1 cellular context compared by ENCODE assay signal in the genomic region with DNA sequence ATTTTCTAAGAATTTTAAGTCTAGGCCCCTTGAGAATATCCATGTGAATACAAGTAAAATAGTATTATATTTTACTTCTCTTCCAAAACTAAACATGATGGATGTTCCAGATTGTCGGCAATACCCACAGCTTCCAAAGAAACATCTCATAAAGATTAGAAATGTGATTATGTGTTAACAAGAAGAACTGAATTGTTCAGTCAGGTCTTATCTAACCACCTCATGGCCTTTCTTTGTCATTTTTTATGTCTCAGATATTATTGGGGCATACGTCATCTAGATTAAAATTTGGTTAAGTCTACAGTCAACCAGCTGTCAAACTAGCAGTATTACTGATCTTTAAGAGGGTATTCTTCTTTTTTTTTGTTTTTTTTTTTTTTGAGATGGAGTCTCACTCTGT.
TF ChIP-seq lines count a peak whose summit lies in the region.

No MANE protein-coding gene starts in this region.

TF ChIP-seq in HEK293, 187 proteins besides CTCF, POLR2A, EP300 and RAD21 (continued from another document and continues in another):
- TF ChIP-seq, protein P1, sequence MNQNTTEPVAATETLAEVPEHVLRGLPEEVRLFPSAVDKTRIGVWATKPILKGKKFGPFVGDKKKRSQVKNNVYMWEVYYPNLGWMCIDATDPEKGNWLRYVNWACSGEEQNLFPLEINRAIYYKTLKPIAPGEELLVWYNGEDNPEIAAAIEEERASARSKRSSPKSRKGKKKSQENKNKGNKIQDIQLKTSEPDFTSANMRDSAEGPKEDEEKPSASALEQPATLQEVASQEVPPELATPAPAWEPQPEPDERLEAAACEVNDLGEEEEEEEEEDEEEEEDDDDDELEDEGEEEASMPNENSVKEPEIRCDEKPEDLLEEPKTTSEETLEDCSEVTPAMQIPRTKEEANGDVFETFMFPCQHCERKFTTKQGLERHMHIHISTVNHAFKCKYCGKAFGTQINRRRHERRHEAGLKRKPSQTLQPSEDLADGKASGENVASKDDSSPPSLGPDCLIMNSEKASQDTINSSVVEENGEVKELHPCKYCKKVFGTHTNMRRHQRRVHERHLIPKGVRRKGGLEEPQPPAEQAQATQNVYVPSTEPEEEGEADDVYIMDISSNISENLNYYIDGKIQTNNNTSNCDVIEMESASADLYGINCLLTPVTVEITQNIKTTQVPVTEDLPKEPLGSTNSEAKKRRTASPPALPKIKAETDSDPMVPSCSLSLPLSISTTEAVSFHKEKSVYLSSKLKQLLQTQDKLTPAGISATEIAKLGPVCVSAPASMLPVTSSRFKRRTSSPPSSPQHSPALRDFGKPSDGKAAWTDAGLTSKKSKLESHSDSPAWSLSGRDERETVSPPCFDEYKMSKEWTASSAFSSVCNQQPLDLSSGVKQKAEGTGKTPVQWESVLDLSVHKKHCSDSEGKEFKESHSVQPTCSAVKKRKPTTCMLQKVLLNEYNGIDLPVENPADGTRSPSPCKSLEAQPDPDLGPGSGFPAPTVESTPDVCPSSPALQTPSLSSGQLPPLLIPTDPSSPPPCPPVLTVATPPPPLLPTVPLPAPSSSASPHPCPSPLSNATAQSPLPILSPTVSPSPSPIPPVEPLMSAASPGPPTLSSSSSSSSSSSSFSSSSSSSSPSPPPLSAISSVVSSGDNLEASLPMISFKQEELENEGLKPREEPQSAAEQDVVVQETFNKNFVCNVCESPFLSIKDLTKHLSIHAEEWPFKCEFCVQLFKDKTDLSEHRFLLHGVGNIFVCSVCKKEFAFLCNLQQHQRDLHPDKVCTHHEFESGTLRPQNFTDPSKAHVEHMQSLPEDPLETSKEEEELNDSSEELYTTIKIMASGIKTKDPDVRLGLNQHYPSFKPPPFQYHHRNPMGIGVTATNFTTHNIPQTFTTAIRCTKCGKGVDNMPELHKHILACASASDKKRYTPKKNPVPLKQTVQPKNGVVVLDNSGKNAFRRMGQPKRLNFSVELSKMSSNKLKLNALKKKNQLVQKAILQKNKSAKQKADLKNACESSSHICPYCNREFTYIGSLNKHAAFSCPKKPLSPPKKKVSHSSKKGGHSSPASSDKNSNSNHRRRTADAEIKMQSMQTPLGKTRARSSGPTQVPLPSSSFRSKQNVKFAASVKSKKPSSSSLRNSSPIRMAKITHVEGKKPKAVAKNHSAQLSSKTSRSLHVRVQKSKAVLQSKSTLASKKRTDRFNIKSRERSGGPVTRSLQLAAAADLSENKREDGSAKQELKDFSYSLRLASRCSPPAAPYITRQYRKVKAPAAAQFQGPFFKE (tag by site-specific recombination; IDR thresholded peaks at IDR 0.05; ENCODE audit: borderline replicate concordance): no peak
- TF ChIP-seq ZFP69B (tag by site-specific recombination; IDR thresholded peaks at IDR 0.05): no peak
- no peak for TF ChIP-seq ZNF274 (IDR thresholded peaks at IDR 0.05; ENCODE audit: low read length)
- no peak for TF ChIP-seq ZNF274 (tag by site-specific recombination; IDR thresholded peaks at IDR 0.05; ENCODE audit: borderline replicate concordance)
- TF ChIP-seq, protein P2, sequence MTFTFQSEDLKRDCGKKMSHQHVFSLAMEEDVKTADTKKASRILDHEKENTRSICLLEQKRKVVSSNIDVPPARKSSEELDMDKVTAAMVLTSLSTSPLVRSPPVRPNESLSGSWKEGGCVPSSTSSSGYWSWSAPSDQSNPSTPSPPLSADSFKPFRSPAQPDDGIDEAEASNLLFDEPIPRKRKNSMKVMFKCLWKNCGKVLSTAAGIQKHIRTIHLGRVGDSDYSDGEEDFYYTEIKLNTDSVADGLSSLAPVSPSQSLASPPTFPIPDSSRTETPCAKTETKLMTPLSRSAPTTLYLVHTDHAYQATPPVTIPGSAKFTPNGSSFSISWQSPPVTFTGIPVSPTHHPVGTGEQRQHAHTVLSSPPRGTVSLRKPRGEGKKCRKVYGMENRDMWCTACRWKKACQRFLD (tag by site-specific recombination; IDR thresholded peaks at IDR 0.05): no peak
- no peak for TF ChIP-seq ZNF112 (tag by site-specific recombination; IDR thresholded peaks at IDR 0.05)
- TF ChIP-seq ZNF658 (tag by site-specific recombination; IDR thresholded peaks at IDR 0.05): no peak
- TF ChIP-seq, protein P3, sequence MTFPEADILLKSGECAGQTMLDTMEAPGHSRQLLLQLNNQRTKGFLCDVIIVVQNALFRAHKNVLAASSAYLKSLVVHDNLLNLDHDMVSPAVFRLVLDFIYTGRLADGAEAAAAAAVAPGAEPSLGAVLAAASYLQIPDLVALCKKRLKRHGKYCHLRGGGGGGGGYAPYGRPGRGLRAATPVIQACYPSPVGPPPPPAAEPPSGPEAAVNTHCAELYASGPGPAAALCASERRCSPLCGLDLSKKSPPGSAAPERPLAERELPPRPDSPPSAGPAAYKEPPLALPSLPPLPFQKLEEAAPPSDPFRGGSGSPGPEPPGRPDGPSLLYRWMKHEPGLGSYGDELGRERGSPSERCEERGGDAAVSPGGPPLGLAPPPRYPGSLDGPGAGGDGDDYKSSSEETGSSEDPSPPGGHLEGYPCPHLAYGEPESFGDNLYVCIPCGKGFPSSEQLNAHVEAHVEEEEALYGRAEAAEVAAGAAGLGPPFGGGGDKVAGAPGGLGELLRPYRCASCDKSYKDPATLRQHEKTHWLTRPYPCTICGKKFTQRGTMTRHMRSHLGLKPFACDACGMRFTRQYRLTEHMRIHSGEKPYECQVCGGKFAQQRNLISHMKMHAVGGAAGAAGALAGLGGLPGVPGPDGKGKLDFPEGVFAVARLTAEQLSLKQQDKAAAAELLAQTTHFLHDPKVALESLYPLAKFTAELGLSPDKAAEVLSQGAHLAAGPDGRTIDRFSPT (tag by site-specific recombination; IDR thresholded peaks at IDR 0.05): no peak
- TF ChIP-seq ZNF211 (tag by site-specific recombination; IDR thresholded peaks at IDR 0.05; ENCODE audit: low read depth): no peak
- TF ChIP-seq ZNF16 (tag by site-specific recombination; IDR thresholded peaks at IDR 0.05; ENCODE audit: low read depth): no peak
- TF ChIP-seq, protein P4, sequence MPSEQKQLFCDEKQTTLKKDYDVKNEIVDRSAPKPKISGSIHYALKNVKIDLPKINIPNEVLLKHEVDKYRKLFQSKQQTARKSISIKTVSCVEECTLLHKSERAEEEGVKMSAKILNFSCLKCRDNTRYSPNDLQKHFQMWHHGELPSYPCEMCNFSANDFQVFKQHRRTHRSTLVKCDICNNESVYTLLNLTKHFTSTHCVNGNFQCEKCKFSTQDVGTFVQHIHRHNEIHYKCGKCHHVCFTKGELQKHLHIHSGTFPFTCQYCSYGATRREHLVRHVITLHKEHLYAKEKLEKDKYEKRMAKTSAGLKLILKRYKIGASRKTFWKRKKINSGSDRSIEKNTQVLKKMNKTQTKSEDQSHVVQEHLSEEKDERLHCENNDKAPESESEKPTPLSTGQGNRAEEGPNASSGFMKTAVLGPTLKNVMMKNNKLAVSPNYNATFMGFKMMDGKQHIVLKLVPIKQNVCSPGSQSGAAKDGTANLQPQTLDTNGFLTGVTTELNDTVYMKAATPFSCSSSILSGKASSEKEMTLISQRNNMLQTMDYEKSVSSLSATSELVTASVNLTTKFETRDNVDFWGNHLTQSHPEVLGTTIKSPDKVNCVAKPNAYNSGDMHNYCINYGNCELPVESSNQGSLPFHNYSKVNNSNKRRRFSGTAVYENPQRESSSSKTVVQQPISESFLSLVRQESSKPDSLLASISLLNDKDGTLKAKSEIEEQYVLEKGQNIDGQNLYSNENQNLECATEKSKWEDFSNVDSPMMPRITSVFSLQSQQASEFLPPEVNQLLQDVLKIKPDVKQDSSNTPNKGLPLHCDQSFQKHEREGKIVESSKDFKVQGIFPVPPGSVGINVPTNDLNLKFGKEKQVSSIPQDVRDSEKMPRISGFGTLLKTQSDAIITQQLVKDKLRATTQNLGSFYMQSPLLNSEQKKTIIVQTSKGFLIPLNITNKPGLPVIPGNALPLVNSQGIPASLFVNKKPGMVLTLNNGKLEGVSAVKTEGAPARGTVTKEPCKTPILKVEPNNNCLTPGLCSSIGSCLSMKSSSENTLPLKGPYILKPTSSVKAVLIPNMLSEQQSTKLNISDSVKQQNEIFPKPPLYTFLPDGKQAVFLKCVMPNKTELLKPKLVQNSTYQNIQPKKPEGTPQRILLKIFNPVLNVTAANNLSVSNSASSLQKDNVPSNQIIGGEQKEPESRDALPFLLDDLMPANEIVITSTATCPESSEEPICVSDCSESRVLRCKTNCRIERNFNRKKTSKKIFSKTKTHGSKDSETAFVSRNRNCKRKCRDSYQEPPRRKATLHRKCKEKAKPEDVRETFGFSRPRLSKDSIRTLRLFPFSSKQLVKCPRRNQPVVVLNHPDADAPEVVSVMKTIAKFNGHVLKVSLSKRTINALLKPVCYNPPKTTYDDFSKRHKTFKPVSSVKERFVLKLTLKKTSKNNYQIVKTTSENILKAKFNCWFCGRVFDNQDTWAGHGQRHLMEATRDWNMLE (tag by site-specific recombination; conservative IDR thresholded peaks at IDR 0.05; ENCODE audit: low read depth): no peak
- TF ChIP-seq ZNF155 (tag by site-specific recombination; IDR thresholded peaks at IDR 0.05): no peak
- TF ChIP-seq GLIS1 (tag by site-specific recombination; IDR thresholded peaks at IDR 0.05): no peak
- no peak for TF ChIP-seq ZFP41 (tag by site-specific recombination; IDR thresholded peaks at IDR 0.05; ENCODE audit: borderline replicate concordance)
- no peak for TF ChIP-seq ZBTB17 (tag by site-specific recombination; IDR thresholded peaks at IDR 0.05)
- TF ChIP-seq ZFP3 (tag by site-specific recombination; IDR thresholded peaks at IDR 0.05; ENCODE audit: low read depth): no peak
- TF ChIP-seq, protein P5, sequence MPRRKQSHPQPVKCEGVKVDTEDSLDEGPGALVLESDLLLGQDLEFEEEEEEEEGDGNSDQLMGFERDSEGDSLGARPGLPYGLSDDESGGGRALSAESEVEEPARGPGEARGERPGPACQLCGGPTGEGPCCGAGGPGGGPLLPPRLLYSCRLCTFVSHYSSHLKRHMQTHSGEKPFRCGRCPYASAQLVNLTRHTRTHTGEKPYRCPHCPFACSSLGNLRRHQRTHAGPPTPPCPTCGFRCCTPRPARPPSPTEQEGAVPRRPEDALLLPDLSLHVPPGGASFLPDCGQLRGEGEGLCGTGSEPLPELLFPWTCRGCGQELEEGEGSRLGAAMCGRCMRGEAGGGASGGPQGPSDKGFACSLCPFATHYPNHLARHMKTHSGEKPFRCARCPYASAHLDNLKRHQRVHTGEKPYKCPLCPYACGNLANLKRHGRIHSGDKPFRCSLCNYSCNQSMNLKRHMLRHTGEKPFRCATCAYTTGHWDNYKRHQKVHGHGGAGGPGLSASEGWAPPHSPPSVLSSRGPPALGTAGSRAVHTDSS (tag by site-specific recombination; IDR thresholded peaks at IDR 0.05): no peak
- TF ChIP-seq, protein P6, sequence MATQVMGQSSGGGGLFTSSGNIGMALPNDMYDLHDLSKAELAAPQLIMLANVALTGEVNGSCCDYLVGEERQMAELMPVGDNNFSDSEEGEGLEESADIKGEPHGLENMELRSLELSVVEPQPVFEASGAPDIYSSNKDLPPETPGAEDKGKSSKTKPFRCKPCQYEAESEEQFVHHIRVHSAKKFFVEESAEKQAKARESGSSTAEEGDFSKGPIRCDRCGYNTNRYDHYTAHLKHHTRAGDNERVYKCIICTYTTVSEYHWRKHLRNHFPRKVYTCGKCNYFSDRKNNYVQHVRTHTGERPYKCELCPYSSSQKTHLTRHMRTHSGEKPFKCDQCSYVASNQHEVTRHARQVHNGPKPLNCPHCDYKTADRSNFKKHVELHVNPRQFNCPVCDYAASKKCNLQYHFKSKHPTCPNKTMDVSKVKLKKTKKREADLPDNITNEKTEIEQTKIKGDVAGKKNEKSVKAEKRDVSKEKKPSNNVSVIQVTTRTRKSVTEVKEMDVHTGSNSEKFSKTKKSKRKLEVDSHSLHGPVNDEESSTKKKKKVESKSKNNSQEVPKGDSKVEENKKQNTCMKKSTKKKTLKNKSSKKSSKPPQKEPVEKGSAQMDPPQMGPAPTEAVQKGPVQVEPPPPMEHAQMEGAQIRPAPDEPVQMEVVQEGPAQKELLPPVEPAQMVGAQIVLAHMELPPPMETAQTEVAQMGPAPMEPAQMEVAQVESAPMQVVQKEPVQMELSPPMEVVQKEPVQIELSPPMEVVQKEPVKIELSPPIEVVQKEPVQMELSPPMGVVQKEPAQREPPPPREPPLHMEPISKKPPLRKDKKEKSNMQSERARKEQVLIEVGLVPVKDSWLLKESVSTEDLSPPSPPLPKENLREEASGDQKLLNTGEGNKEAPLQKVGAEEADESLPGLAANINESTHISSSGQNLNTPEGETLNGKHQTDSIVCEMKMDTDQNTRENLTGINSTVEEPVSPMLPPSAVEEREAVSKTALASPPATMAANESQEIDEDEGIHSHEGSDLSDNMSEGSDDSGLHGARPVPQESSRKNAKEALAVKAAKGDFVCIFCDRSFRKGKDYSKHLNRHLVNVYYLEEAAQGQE (tag by site-specific recombination; IDR thresholded peaks at IDR 0.05): no peak
- no peak for TF ChIP-seq ZNF214 (tag by site-specific recombination; IDR thresholded peaks at IDR 0.05; ENCODE audit: borderline replicate concordance)
- TF ChIP-seq FEZF1 (tag by site-specific recombination; IDR thresholded peaks at IDR 0.05): peak; percentile 52; the same call in 1 of the 2 replicates
- TF ChIP-seq, protein P7, sequence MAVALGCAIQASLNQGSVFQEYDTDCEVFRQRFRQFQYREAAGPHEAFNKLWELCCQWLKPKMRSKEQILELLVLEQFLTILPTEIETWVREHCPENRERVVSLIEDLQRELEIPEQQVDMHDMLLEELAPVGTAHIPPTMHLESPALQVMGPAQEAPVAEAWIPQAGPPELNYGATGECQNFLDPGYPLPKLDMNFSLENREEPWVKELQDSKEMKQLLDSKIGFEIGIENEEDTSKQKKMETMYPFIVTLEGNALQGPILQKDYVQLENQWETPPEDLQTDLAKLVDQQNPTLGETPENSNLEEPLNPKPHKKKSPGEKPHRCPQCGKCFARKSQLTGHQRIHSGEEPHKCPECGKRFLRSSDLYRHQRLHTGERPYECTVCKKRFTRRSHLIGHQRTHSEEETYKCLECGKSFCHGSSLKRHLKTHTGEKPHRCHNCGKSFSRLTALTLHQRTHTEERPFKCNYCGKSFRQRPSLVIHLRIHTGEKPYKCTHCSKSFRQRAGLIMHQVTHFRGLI (tag by site-specific recombination; IDR thresholded peaks at IDR 0.05): no peak
- TF ChIP-seq, protein P8, sequence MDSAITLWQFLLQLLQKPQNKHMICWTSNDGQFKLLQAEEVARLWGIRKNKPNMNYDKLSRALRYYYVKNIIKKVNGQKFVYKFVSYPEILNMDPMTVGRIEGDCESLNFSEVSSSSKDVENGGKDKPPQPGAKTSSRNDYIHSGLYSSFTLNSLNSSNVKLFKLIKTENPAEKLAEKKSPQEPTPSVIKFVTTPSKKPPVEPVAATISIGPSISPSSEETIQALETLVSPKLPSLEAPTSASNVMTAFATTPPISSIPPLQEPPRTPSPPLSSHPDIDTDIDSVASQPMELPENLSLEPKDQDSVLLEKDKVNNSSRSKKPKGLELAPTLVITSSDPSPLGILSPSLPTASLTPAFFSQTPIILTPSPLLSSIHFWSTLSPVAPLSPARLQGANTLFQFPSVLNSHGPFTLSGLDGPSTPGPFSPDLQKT (IDR thresholded peaks at IDR 0.05; ENCODE audit: borderline replicate concordance, low read depth, low read length): no peak
- TF ChIP-seq, protein P9, sequence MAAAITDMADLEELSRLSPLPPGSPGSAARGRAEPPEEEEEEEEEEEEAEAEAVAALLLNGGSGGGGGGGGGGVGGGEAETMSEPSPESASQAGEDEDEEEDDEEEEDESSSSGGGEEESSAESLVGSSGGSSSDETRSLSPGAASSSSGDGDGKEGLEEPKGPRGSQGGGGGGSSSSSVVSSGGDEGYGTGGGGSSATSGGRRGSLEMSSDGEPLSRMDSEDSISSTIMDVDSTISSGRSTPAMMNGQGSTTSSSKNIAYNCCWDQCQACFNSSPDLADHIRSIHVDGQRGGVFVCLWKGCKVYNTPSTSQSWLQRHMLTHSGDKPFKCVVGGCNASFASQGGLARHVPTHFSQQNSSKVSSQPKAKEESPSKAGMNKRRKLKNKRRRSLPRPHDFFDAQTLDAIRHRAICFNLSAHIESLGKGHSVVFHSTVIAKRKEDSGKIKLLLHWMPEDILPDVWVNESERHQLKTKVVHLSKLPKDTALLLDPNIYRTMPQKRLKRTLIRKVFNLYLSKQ (tag by site-specific recombination; IDR thresholded peaks at IDR 0.05; ENCODE audit: borderline replicate concordance): no peak
- TF ChIP-seq GLIS2 (tag by site-specific recombination; IDR thresholded peaks at IDR 0.05): no peak
- TF ChIP-seq PRDM1 (tag by site-specific recombination; IDR thresholded peaks at IDR 0.05): no peak
- no peak for TF ChIP-seq ZNF302 (tag by site-specific recombination; IDR thresholded peaks at IDR 0.05; ENCODE audit: low read depth)
